23 cellular contexts compared by ENCODE assay signal in genomic region chr3:109774108-109774507, GRCh38.
DNase-seq lines count a peak whose midpoint lies in the region; ATAC-seq, FAIRE-seq and TF ChIP-seq lines count a peak whose summit lies in the region.
"Had no signal": no experiment of that assay in that cellular context is flagged by ENCODE, and none has a peak within 500 bp of the region (broad histone marks: within the 10 kb centered on the region; RNA-seq: fewer than 3 reads in every experiment).

No MANE protein-coding gene starts in this region.

- no peak overlapping the region for H3K4me3 Mint-ChIP-seq in activated naive CD8-positive, alpha-beta T cell
- no peak overlapping the region for H3K4me3 Mint-ChIP-seq in activated naive CD8-positive, alpha-beta T cell treated with anti-CD3 and anti-CD28 coated beads, Interleukin-2, amount 50 U/mL, for 24 hours
- no peak overlapping the region for H3K4me3 Mint-ChIP-seq in CD8-positive, alpha-beta T cell
- H3K4me3 Mint-ChIP-seq in central memory CD8-positive, alpha-beta T cell = no peak overlapping the region
- no peak overlapping the region for H3K4me3 Mint-ChIP-seq in neural progenitor cell
- H3K4me3 Mint-ChIP-seq: B cell, GM23338, H9 had no signal

- H3K4me1 Mint-ChIP-seq in activated naive CD8-positive, alpha-beta T cell (ENCODE audit: low read depth) = peaks cover 21% of the 10 kb centered on the region
- peaks cover 11% of the 10 kb centered on the region for H3K4me1 Mint-ChIP-seq in activated naive CD8-positive, alpha-beta T cell treated with anti-CD3 and anti-CD28 coated beads, Interleukin-2, amount 50 U/mL, for 24 hours
- peaks cover 19% of the 10 kb centered on the region for H3K4me1 Mint-ChIP-seq in CD8-positive, alpha-beta T cell (ENCODE audit: low read depth)
- H3K4me1 Mint-ChIP-seq in central memory CD8-positive, alpha-beta T cell = peaks cover 13% of the 10 kb centered on the region
- H3K4me1 Mint-ChIP-seq in neural progenitor cell = no peaks in the 10 kb centered on the region
- H3K4me1 Mint-ChIP-seq: B cell, GM23338, H9 had no signal

- H3K27ac ChIP-seq in CD8-positive, alpha-beta T cell (ENCODE audit: low read depth, low read length) = no peak overlapping the region
- H3K27ac ChIP-seq in small intestine (ENCODE audit: low read depth in 1 of 2, low read length in 1 of 2) (no peak overlapping the region), neural progenitor cell (no peak overlapping the region)
- H3K27ac ChIP-seq: 22Rv1, BLaER1, C4-2B had no signal

- no peak overlapping the region for H3K9ac ChIP-seq in neural progenitor cell
- H3K9ac ChIP-seq: BLaER1 had no signal

- peaks cover 19% of the 10 kb centered on the region for H3K9me3 Mint-ChIP-seq in activated naive CD8-positive, alpha-beta T cell (ENCODE audit: low read depth)
- H3K9me3 Mint-ChIP-seq in activated naive CD8-positive, alpha-beta T cell treated with anti-CD3 and anti-CD28 coated beads, Interleukin-2, amount 50 U/mL, for 24 hours = peaks cover 23% of the 10 kb centered on the region
- peaks cover 21% of the 10 kb centered on the region for H3K9me3 Mint-ChIP-seq in CD8-positive, alpha-beta T cell
- H3K9me3 Mint-ChIP-seq in central memory CD8-positive, alpha-beta T cell = peaks cover 2% of the 10 kb centered on the region
- peaks cover 15% of the 10 kb centered on the region for H3K9me3 Mint-ChIP-seq in neural progenitor cell

- POLR2A ChIA-PET in CD8-positive, alpha-beta T cell (lab: Charles Lee) = no interaction called here

- WGBS in small intestine, 3 donors = 67 to 76% (median 72%) methylated on average over 2 of the region's 2 CpGs

- peak overlapping the region; percentile 18 for H3K27ac Mint-ChIP-seq in activated naive CD8-positive, alpha-beta T cell
- H3K27ac Mint-ChIP-seq in activated naive CD8-positive, alpha-beta T cell treated with anti-CD3 and anti-CD28 coated beads, Interleukin-2, amount 50 U/mL, for 24 hours = no peak overlapping the region
- H3K27ac Mint-ChIP-seq in CD8-positive, alpha-beta T cell = peak overlapping the region; percentile 56
- H3K27ac Mint-ChIP-seq in central memory CD8-positive, alpha-beta T cell (ENCODE audit: low read depth) = peak overlapping the region; percentile 11
- H3K27ac Mint-ChIP-seq in neural progenitor cell = no peak overlapping the region
- H3K27ac Mint-ChIP-seq: B cell, GM23338, H9 had no signal

- ATAC-seq in activated naive CD8-positive, alpha-beta T cell treated with anti-CD3 and anti-CD28 coated beads, Interleukin-2, amount 50 U/mL, for 24 hours = no peak
- ATAC-seq in CD8-positive, alpha-beta T cell = no peak
- no peak for ATAC-seq in central memory CD8-positive, alpha-beta T cell (replicated peaks; ENCODE audit: extremely low read depth, poor library complexity, severe bottlenecking)
- ATAC-seq: GM23338, HCT116 had no signal

- no peaks in the 10 kb centered on the region for H3K36me3 ChIP-seq in CD8-positive, alpha-beta T cell (ENCODE audit: insufficient read depth, low read length)
- H3K36me3 ChIP-seq in small intestine (ENCODE audit: control insufficient read depth in 2 of 2, insufficient read depth in 2 of 2, low read length in 2 of 2) (no peaks in the 10 kb centered on the region), neural progenitor cell (no peaks in the 10 kb centered on the region)
- H3K36me3 ChIP-seq: BLaER1 had no signal

- H3K27me3 Mint-ChIP-seq in activated naive CD8-positive, alpha-beta T cell = no peaks in the 10 kb centered on the region
- no peaks in the 10 kb centered on the region for H3K27me3 Mint-ChIP-seq in activated naive CD8-positive, alpha-beta T cell treated with anti-CD3 and anti-CD28 coated beads, Interleukin-2, amount 50 U/mL, for 24 hours
- no peaks in the 10 kb centered on the region for H3K27me3 Mint-ChIP-seq in CD8-positive, alpha-beta T cell (ENCODE audit: low read depth)
- H3K27me3 Mint-ChIP-seq in central memory CD8-positive, alpha-beta T cell = no peaks in the 10 kb centered on the region
- peaks cover 2% of the 10 kb centered on the region for H3K27me3 Mint-ChIP-seq in neural progenitor cell (ENCODE audit: insufficient read depth, low read depth)
- H3K27me3 Mint-ChIP-seq: B cell; CD4-positive, alpha-beta memory T cell had no signal

- no peak for TF ChIP-seq CTCF in CD8-positive, alpha-beta T cell (IDR thresholded peaks at IDR 0.05)
- TF ChIP-seq CTCF in neural progenitor cell (IDR thresholded peaks at IDR 0.05) = no peak

- FAIRE-seq in small intestine (lab: Jason Lieb, UNC) = no peak
- FAIRE-seq: A204.1, D721Med, GM12891, GM18507 had no signal

- DNase-seq in activated naive CD8-positive, alpha-beta T cell treated with anti-CD3 and anti-CD28 coated beads, Interleukin-2, amount 50 U/mL, for 24 hours = no peak
- no peak for DNase-seq in CD8-positive, alpha-beta T cell
- no peak for DNase-seq in central memory CD8-positive, alpha-beta T cell (ENCODE audit: low spot score in 2 of 2)
- DNase-seq in small intestine = peak; percentile 13
- DNase-seq in neural progenitor cell (ENCODE audit: low spot score) = no peak
- DNase-seq in NCI-H2081 treated with DMSO at 0.1 percent for 48 hours (lab: John Stamatoyannopoulos, UW) = no peak
- no peak for DNase-seq in COLO668 (lab: John Stamatoyannopoulos, UW; ENCODE audit: unreplicated experiment)
- DNase-seq: CD4-positive, alpha-beta memory T cell; DMS 273 treated with DMSO at 0.1 percent for 48 hours; DMS79; GF-D8; H9 had no signal

- H4K20me1 ChIP-seq in neural progenitor cell (ENCODE audit: low read depth) = no peaks in the 10 kb centered on the region
- H4K20me1 ChIP-seq: BLaER1 had no signal

- no peaks in the 10 kb centered on the region for H3K79me2 ChIP-seq in neural progenitor cell (ENCODE audit: low read depth)

- H3K27me3 ChIP-seq in CD8-positive, alpha-beta T cell (ENCODE audit: insufficient read depth, low read length) = no peaks in the 10 kb centered on the region
- H3K27me3 ChIP-seq in small intestine (ENCODE audit: control insufficient read depth in 2 of 2, insufficient read depth in 2 of 2, low read length in 2 of 2) (no peaks in the 10 kb centered on the region), neural progenitor cell (no peaks in the 10 kb centered on the region)
- H3K27me3 ChIP-seq: BLaER1 had no signal

- H3F3A ChIP-seq in neural progenitor cell (ENCODE audit: low read depth) = no peaks in the 10 kb centered on the region

- H3K4me2 ChIP-seq in neural progenitor cell = no peak overlapping the region
- H3K4me2 ChIP-seq: BLaER1, GM23338 had no signal

- H3K4me1 ChIP-seq in CD8-positive, alpha-beta T cell (ENCODE audit: insufficient read depth, low read length) = peaks cover 9% of the 10 kb centered on the region
- H3K4me1 ChIP-seq in small intestine (ENCODE audit: control insufficient read depth in 2 of 2, insufficient read depth in 1 of 2, low read depth in 1 of 2, low read length in 1 of 2) (no peaks in the 10 kb centered on the region), neural progenitor cell (no peaks in the 10 kb centered on the region)
- H3K4me1 ChIP-seq: BLaER1 had no signal

- H2AFZ ChIP-seq in neural progenitor cell (replicated peaks) = no peak overlapping the region
- H2AFZ ChIP-seq: GM23338 had no signal

- CTCF ChIA-PET in CD8-positive, alpha-beta T cell (lab: Charles Lee) = no interaction called here

- intact Hi-C loops in CD8-positive, alpha-beta T cell (cut with DNase I, micrococcal nuclease) = loop anchor here in 1 of 2 experiments (5.0 kb wide), 1 partner anchor 33 kb away; no protein-coding TSS in a partner anchor

- no peak overlapping the region for H3K4me3 ChIP-seq in CD8-positive, alpha-beta T cell (ENCODE audit: low read depth, low read length)
- no peak overlapping the region for H3K4me3 ChIP-seq in small intestine (ENCODE audit: low read depth in 1 of 2, low read length in 2 of 2)
- no peak overlapping the region for H3K4me3 ChIP-seq in neural progenitor cell
- H3K4me3 ChIP-seq: BLaER1, GM23338 had no signal

- no peaks in the 10 kb centered on the region for H3K9me3 ChIP-seq in CD8-positive, alpha-beta T cell (ENCODE audit: low read length)
- no peaks in the 10 kb centered on the region for H3K9me3 ChIP-seq in small intestine (ENCODE audit: control insufficient read depth, low read depth)
- H3K9me3 ChIP-seq in neural progenitor cell (ENCODE audit: low read depth) = no peaks in the 10 kb centered on the region

- H3K36me3 Mint-ChIP-seq in activated naive CD8-positive, alpha-beta T cell = peaks cover 11% of the 10 kb centered on the region
- H3K36me3 Mint-ChIP-seq in activated naive CD8-positive, alpha-beta T cell treated with anti-CD3 and anti-CD28 coated beads, Interleukin-2, amount 50 U/mL, for 24 hours (ENCODE audit: low read depth) = peaks cover 3% of the 10 kb centered on the region
- H3K36me3 Mint-ChIP-seq in CD8-positive, alpha-beta T cell = peaks cover 3% of the 10 kb centered on the region
- H3K36me3 Mint-ChIP-seq in central memory CD8-positive, alpha-beta T cell (ENCODE audit: insufficient read depth) = no peaks in the 10 kb centered on the region
- H3K36me3 Mint-ChIP-seq in neural progenitor cell = peaks cover 2% of the 10 kb centered on the region

Comparison
In these comparisons a context has a peak if more than half of its experiments do, and no peak if none do; other contexts are left out.
1. H3K27ac Mint-ChIP-seq: peak in activated naive CD8-positive, alpha-beta T cell (single experiment), CD8-positive, alpha-beta T cell (single experiment) and central memory CD8-positive, alpha-beta T cell (single experiment); none in activated naive CD8-positive, alpha-beta T cell treated with anti-CD3 and anti-CD28 coated beads, Interleukin-2, amount 50 U/mL, for 24 hours (single experiment) and neural progenitor cell (single experiment).